In genomic region chr14:73789996-73790581, GRCh38 we compare ENCODE assay signal across 8 cellular contexts.
DNase-seq lines count a peak whose midpoint lies in the region; ATAC-seq and TF ChIP-seq lines count a peak whose summit lies in the region.

No MANE protein-coding gene starts in this region.

- TF ChIP-seq POLR2A in vagina (IDR thresholded peaks at IDR 0.05): peak in 1 of 2 donors; percentile 24

- no peaks in the 10 kb centered on the region for H3K36me3 ChIP-seq in muscle layer of duodenum (ENCODE audit: control insufficient read depth in 1 of 2, insufficient read depth in 2 of 2, low read length in 2 of 2)
- no peaks in the 10 kb centered on the region for H3K36me3 ChIP-seq in vagina
- no peaks in the 10 kb centered on the region for H3K36me3 ChIP-seq in CD8-positive, alpha-beta memory T cell (ENCODE audit: insufficient read depth, low read length)

- peaks cover 0 to 3% of the 10 kb centered on the region in 2 donors for H3K27me3 Mint-ChIP-seq in CD8-positive, alpha-beta memory T cell

- H3K4me1 ChIP-seq in muscle layer of duodenum (ENCODE audit: control insufficient read depth in 1 of 2, insufficient read depth in 2 of 2, low read length in 2 of 2) (peaks cover 29 to 32% of the 10 kb centered on the region in 2 donors), vagina (peaks cover 57% of the 10 kb centered on the region)
- H3K4me1 ChIP-seq in CD8-positive, alpha-beta memory T cell (ENCODE audit: insufficient read depth, low read length): peaks cover 27% of the 10 kb centered on the region

- peaks cover 31 to 37% (median 34%) of the 10 kb centered on the region in 3 donors for H3K4me1 Mint-ChIP-seq in CD8-positive, alpha-beta memory T cell

- no peaks in the 10 kb centered on the region for H3K9me3 ChIP-seq in muscle layer of duodenum (ENCODE audit: control insufficient read depth in 1 of 2, low read length in 2 of 2)
- H3K9me3 ChIP-seq in vagina: no peaks in the 10 kb centered on the region
- no peaks in the 10 kb centered on the region for H3K9me3 ChIP-seq in CD8-positive, alpha-beta memory T cell (ENCODE audit: low read length)

- peak overlapping the region in 1 of 8 donors; percentile 38 for H3K27ac Mint-ChIP-seq in CD8-positive, alpha-beta memory T cell

- H3K9me3 Mint-ChIP-seq in CD8-positive, alpha-beta memory T cell: no peaks in the 10 kb centered on the region

- H3K4me3 Mint-ChIP-seq in CD8-positive, alpha-beta memory T cell: peak overlapping the region in 2 of 7 donors; percentile 27 to 35

- H3K27me3 ChIP-seq in muscle layer of duodenum (ENCODE audit: low read depth, low read length): no peaks in the 10 kb centered on the region
- no peaks in the 10 kb centered on the region for H3K27me3 ChIP-seq in vagina
- no peaks in the 10 kb centered on the region for H3K27me3 ChIP-seq in CD8-positive, alpha-beta memory T cell (ENCODE audit: insufficient read depth, low read length, poor library complexity, severe bottlenecking)

- POLR2A ChIA-PET in CD8-positive, alpha-beta memory T cell (lab: Charles Lee): interaction anchor here (7.9 kb wide), 1 partner anchor 30 kb away, joined by 215 read pairs; a partner anchor contains a TSS

- H3K4me3 ChIP-seq in muscle layer of duodenum (ENCODE audit: low read depth in 1 of 2, low read length in 2 of 2) (peak overlapping the region; percentile 4 to 76), vagina (no peak overlapping the region)
- H3K4me3 ChIP-seq in CD8-positive, alpha-beta memory T cell (ENCODE audit: low read length): no peak overlapping the region

- CTCF ChIA-PET in CD8-positive, alpha-beta memory T cell (lab: Charles Lee): interaction anchor here (0.7 to 21.7 kb wide), 3 partner anchors 32 to 62 kb away, joined by 3 to 358 read pairs (median 10); a partner anchor contains a TSS

- peak; percentile 82 for DNase-seq in Right ventricle myocardium inferior (ENCODE audit: missing footprints)
- no peak for DNase-seq in cardiac septum (ENCODE audit: low spot score)
- peak; percentile 68 for DNase-seq in epithelial cell of prostate (ENCODE audit: low read depth, low spot score)
- peak in 1 of 2 donors; percentile 95 for DNase-seq in vagina (ENCODE audit: extremely low spot score in 2 of 2)
- DNase-seq in CD8-positive, alpha-beta memory T cell: no peak
- no peak for DNase-seq in activated effector memory CD4-positive, alpha-beta T cell treated with anti-CD3 and anti-CD28 coated beads, Interleukin-2, amount 50 U/mL, for 16 hours

- intact Hi-C loops in Right ventricle myocardium inferior (cut with DNase I): loop anchor here (5.0 kb wide), 2 partner anchors 48 to 97 kb away; partner anchors contain the start of gene ZNF410
- intact Hi-C loops in cardiac septum (cut with DNase I): loop anchor here (5.0 kb wide), 3 partner anchors 32 to 78 kb away; partner anchors contain the start of gene PNMA1
- intact Hi-C loops in vagina (cut with DNase I): loop anchor here (5.0 kb wide), 2 partner anchors 48 to 63 kb away; no protein-coding TSS in a partner anchor

- peak; percentile 45 for ATAC-seq in Right ventricle myocardium inferior
- ATAC-seq in GM21717 (IDR thresholded peaks at IDR 0.05; ENCODE audit: unreplicated experiment): no peak

- H3K27ac ChIP-seq in epithelial cell of prostate (peak overlapping the region; percentile 88), muscle layer of duodenum (ENCODE audit: low read length) (peak overlapping the region; percentile 99), vagina (peak overlapping the region; percentile 98)
- H3K27ac ChIP-seq in CD8-positive, alpha-beta memory T cell (ENCODE audit: low read depth, low read length): no peak overlapping the region

- TF ChIP-seq CTCF in vagina (IDR thresholded peaks at IDR 0.05): no peak

- H3K36me3 Mint-ChIP-seq in CD8-positive, alpha-beta memory T cell: peaks cover 0 to 14% (median 0%) of the 10 kb centered on the region in 3 donors

Comparison
In these comparisons a context has a peak if more than half of its experiments do, and no peak if none do; other contexts are left out.
1. DNase-seq: peak in Right ventricle myocardium inferior (single experiment) and epithelial cell of prostate (single experiment); none in cardiac septum (single experiment), CD8-positive, alpha-beta memory T cell (0 of 5) and activated effector memory CD4-positive, alpha-beta T cell treated with anti-CD3 and anti-CD28 coated beads, Interleukin-2, amount 50 U/mL, for 16 hours (single experiment).
2. H3K4me3 ChIP-seq: peak in muscle layer of duodenum (2 of 2); none in vagina (0 of 2) and CD8-positive, alpha-beta memory T cell (single experiment).